10 cellular contexts compared by ENCODE assay signal in genomic region chr1:25304936-25305335, GRCh38. TPM values are rescaled to one million over a fixed set of nuclear protein-coding genes. Genes with fewer than 3 reads are reported as not detected.
"Had no signal": no experiment of that assay in that cellular context is flagged by ENCODE, and none has a peak within 500 bp of the region (broad histone marks: within the 10 kb centered on the region; RNA-seq: fewer than 3 reads in every experiment).

No MANE protein-coding gene starts in this region.

RNA-seq across cellular contexts. Expression of gene RHD, which starts 32.6 kb away (rescaled TPM):
- total RNA-seq: activated CD4-positive, alpha-beta memory T cell treated with anti-CD3 and anti-CD28 coated beads, Interleukin-2, amount 10 ng/mL, durations not matched to agents 7 days and 5 days; activated CD4-positive, alpha-beta T cell treated with anti-CD3 and anti-CD28 coated beads, Interleukin-2, amount 10 ng/mL, durations not matched to agents 7 days and 5 days; aorta; body of pancreas; chondrocyte; endodermal cell; esophagus squamous epithelium; T-helper 1 cell treated with Interleukin-12 subunit alpha and Interleukin-12 subunit beta and Interleukin-4 antibody, amounts not matched to agents 30 ng/mL and 1 ng/mL, for 36 hours; T-helper 2 cell treated with Interferon-gamma antibody and Interleukin-4, amounts not matched to agents 100 ng/mL and 5 ng/mL, for 36 hours; WTC11 had no signal
